10 cellular contexts compared by ENCODE assay signal in genomic region chr1:159752135-159752580, GRCh38. TPM values are rescaled to one million over a fixed set of nuclear protein-coding genes. Genes with fewer than 3 reads are reported as not detected.
DNase-seq lines count a peak whose midpoint lies in the region; ATAC-seq and TF ChIP-seq lines count a peak whose summit lies in the region.
"Had no signal": no experiment of that assay in that cellular context is flagged by ENCODE, and none has a peak within 500 bp of the region (broad histone marks: within the 10 kb centered on the region; RNA-seq: fewer than 3 reads in every experiment).

No MANE protein-coding gene starts in this region.

- no peak for TF ChIP-seq RAD21 in Ishikawa (IDR thresholded peaks at IDR 0.05; ENCODE audit: low read depth)

- H3K9me3 ChIP-seq in tibial artery = no peaks in the 10 kb centered on the region

- H3K4me3 ChIP-seq in epithelial cell of proximal tubule (ENCODE audit: low read depth, low read length) = no peak overlapping the region
- H3K4me3 ChIP-seq in lower leg skin (ENCODE audit: low read depth, poor library complexity, severe bottlenecking) = no peak overlapping the region
- no peak overlapping the region for H3K4me3 ChIP-seq in tibial artery

- H3K27me3 ChIP-seq in tibial artery = peaks cover 0 to 3% of the 10 kb centered on the region in 2 donors

- ATAC-seq in GM21526 (IDR thresholded peaks at IDR 0.05; ENCODE audit: low FRiP score, unreplicated experiment) = no peak
- no peak for ATAC-seq in HG02884 (IDR thresholded peaks at IDR 0.05; ENCODE audit: unreplicated experiment)
- no peak for ATAC-seq in HG03095 (IDR thresholded peaks at IDR 0.05; ENCODE audit: unreplicated experiment)

- DNase-seq in epithelial cell of proximal tubule (ENCODE audit: low read depth) (peak; percentile 99), lower leg skin (ENCODE audit: low spot score in 2 of 2) (peak; percentile 85 to 93), tibial artery (peak; percentile 82 to 89), erythroblast (lab: John Stamatoyannopoulos, UW) (no peak)
- DNase-seq: activated B cell treated with CpG ODN at 0.5 μM for 24 hours, NCI-H1694 had no signal

- no peak for TF ChIP-seq POLR2A in lower leg skin (IDR thresholded peaks at IDR 0.05)
- no peak for TF ChIP-seq POLR2A in erythroblast (IDR thresholded peaks at IDR 0.05; ENCODE audit: low read length)

- no peaks in the 10 kb centered on the region for H3K4me1 ChIP-seq in tibial artery

- intact Hi-C loops in lower leg skin (cut with DNase I; ENCODE audit: low total_unique reads) = no loop called here
- intact Hi-C loops in tibial artery (cut with DNase I; ENCODE audit: low total_unique reads) = no loop called here

- TF ChIP-seq CTCF in epithelial cell of proximal tubule (conservative IDR thresholded peaks at IDR 0.05; ENCODE audit: low read depth, low read length) (no peak), lower leg skin (IDR thresholded peaks at IDR 0.05) (no peak), tibial artery (IDR thresholded peaks at IDR 0.05) (no peak)

- no peak for TF ChIP-seq EP300 in Ishikawa (IDR thresholded peaks at IDR 0.05; ENCODE audit: borderline replicate concordance)

- 29 to 35% methylated on average over 4 of the region's 4 CpGs for WGBS in lower leg skin, 2 donors

- no peaks in the 10 kb centered on the region for H3K36me3 ChIP-seq in tibial artery

- no peak overlapping the region for H3K27ac ChIP-seq in tibial artery

TF ChIP-seq in Ishikawa, 13 proteins besides CTCF, POLR2A, EP300 and RAD21:
- TF ChIP-seq EGR1 (IDR thresholded peaks at IDR 0.05) (no peak), FOXM1 (IDR thresholded peaks at IDR 0.05; ENCODE audit: borderline replicate concordance, low read depth) (no peak), CREB1 (IDR thresholded peaks at IDR 0.05; ENCODE audit: low read depth) (no peak), NFIC (IDR thresholded peaks at IDR 0.05) (no peak), ZBTB7A (IDR thresholded peaks at IDR 0.05; ENCODE audit: low read depth) (no peak), REST (IDR thresholded peaks at IDR 0.05; ENCODE audit: low read depth) (no peak), CEBPB (IDR thresholded peaks at IDR 0.05) (peak; percentile 48), TCF12 (IDR thresholded peaks at IDR 0.05; ENCODE audit: low read depth) (no peak), USF1 (IDR thresholded peaks at IDR 0.05) (peak; percentile 65), YY1 (IDR thresholded peaks at IDR 0.05; ENCODE audit: low read depth) (no peak), TEAD4 (IDR thresholded peaks at IDR 0.05) (no peak), TAF1 (IDR thresholded peaks at IDR 0.05; ENCODE audit: low read depth) (no peak)
- TF ChIP-seq, protein P1, sequence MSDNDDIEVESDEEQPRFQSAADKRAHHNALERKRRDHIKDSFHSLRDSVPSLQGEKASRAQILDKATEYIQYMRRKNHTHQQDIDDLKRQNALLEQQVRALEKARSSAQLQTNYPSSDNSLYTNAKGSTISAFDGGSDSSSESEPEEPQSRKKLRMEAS (IDR thresholded peaks at IDR 0.05) = no peak

RNA-seq across cellular contexts. Expression of gene DUSP23, which starts 28.6 kb away (rescaled TPM):
- total RNA-seq in epithelial cell of proximal tubule = 54.5 and 83.5 TPM in 2 replicates
- total RNA-seq in lower leg skin = 100 to 1,000 TPM in 1 of 4 donors, 10 to 100 TPM in 3; 68.2 to 167 (median 90.7) TPM

RNA-seq across cellular contexts. Expression of gene CRP, which starts 37.8 kb away (rescaled TPM):
- total RNA-seq in epithelial cell of proximal tubule (not detected in 2 replicates), lower leg skin (under 1 TPM in 1 of 4 donors, not detected in 3; 0.52 TPM)
- total RNA-seq: activated B cell treated with CpG ODN at 0.5 μM for 24 hours had no signal

RNA-seq across cellular contexts. Expression of gene FCRL6, which starts 50.0 kb away (rescaled TPM):
- total RNA-seq in epithelial cell of proximal tubule (not detected in 2 replicates), lower leg skin (under 1 TPM in 3 of 4 donors, not detected in 1; 0.17 to 0.80 (median 0.42) TPM)
- total RNA-seq: activated B cell treated with CpG ODN at 0.5 μM for 24 hours had no signal

Comparison
In these comparisons a context has a peak if more than half of its experiments do, and no peak if none do; other contexts are left out.
1. DNase-seq: peak in epithelial cell of proximal tubule (single experiment), lower leg skin (2 of 2) and tibial artery (2 of 2); none in erythroblast (0 of 2).